Comparison of ENCODE assay signal across 1 cellular context in genomic region chr16:85157813-85158701, GRCh38.
TF ChIP-seq lines count a peak whose summit lies in the region.

No MANE protein-coding gene starts in this region.

TF ChIP-seq in A549, 52 proteins besides CTCF, POLR2A, EP300 and RAD21 (continued from another document):
- TF ChIP-seq RARB (CRISPR knock-in tag; IDR thresholded peaks at IDR 0.05) = no peak
- no peak for TF ChIP-seq NR3C1 (IDR thresholded peaks at IDR 0.05)
- no peak for TF ChIP-seq NFE2L2 (conservative IDR thresholded peaks at IDR 0.05; ENCODE audit: low read length)
- no peak for TF ChIP-seq SREBF2 (IDR thresholded peaks at IDR 0.05)
- no peak for TF ChIP-seq RCOR1 (IDR thresholded peaks at IDR 0.05; ENCODE audit: low read depth, low read length)
- no peak for TF ChIP-seq MAFK (IDR thresholded peaks at IDR 0.05; ENCODE audit: partially characterized antibody)
- no peak for TF ChIP-seq ZSCAN20 (CRISPR knock-in tag; IDR thresholded peaks at IDR 0.05)
- TF ChIP-seq CBX8 (IDR thresholded peaks at IDR 0.05) = no peak
TF ChIP-seq in A549: peak in this region for 0.
